1 cellular context compared by ENCODE assay signal in genomic region chr2:219561179-219562048, GRCh38.
TF ChIP-seq lines count a peak whose summit lies in the region.

No MANE protein-coding gene starts in this region.

TF ChIP-seq in WTC11, 78 proteins besides CTCF, POLR2A, EP300 and RAD21:
- TF ChIP-seq FOXP1 (CRISPR knock-in tag; IDR thresholded peaks at IDR 0.05; ENCODE audit: borderline replicate concordance) (no peak), NFE2L1 (CRISPR knock-in tag; IDR thresholded peaks at IDR 0.05) (no peak), NR1H2 (CRISPR knock-in tag; IDR thresholded peaks at IDR 0.05) (no peak), ESRRA (CRISPR knock-in tag; IDR thresholded peaks at IDR 0.05; ENCODE audit: borderline replicate concordance) (no peak), TEAD4 (CRISPR knock-in tag; IDR thresholded peaks at IDR 0.05) (0 out of 2 replicates have a peak, but pooled peaks have one; percentile 12), NFYB (CRISPR knock-in tag; conservative IDR thresholded peaks at IDR 0.05; ENCODE audit: low read depth) (no peak), FOXK1 (CRISPR knock-in tag; IDR thresholded peaks at IDR 0.05) (0 out of 2 replicates have a peak, but pooled peaks have one; percentile 18), GRHL2 (CRISPR knock-in tag; IDR thresholded peaks at IDR 0.05; ENCODE audit: insufficient replicate concordance, severe bottlenecking) (no peak), NR3C1 (CRISPR knock-in tag; conservative IDR thresholded peaks at IDR 0.05; ENCODE audit: low read depth) (no peak), TCF7 (CRISPR knock-in tag; IDR thresholded peaks at IDR 0.05; ENCODE audit: low read depth) (no peak)
- TF ChIP-seq, protein P1, sequence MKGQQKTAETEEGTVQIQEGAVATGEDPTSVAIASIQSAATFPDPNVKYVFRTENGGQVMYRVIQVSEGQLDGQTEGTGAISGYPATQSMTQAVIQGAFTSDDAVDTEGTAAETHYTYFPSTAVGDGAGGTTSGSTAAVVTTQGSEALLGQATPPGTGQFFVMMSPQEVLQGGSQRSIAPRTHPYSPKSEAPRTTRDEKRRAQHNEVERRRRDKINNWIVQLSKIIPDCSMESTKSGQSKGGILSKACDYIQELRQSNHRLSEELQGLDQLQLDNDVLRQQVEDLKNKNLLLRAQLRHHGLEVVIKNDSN (CRISPR knock-in tag; IDR thresholded peaks at IDR 0.05): no peak
- TF ChIP-seq, protein P2, sequence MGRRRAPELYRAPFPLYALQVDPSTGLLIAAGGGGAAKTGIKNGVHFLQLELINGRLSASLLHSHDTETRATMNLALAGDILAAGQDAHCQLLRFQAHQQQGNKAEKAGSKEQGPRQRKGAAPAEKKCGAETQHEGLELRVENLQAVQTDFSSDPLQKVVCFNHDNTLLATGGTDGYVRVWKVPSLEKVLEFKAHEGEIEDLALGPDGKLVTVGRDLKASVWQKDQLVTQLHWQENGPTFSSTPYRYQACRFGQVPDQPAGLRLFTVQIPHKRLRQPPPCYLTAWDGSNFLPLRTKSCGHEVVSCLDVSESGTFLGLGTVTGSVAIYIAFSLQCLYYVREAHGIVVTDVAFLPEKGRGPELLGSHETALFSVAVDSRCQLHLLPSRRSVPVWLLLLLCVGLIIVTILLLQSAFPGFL (CRISPR knock-in tag; IDR thresholded peaks at IDR 0.05; ENCODE audit: borderline replicate concordance): no peak
- TF ChIP-seq, protein P3, sequence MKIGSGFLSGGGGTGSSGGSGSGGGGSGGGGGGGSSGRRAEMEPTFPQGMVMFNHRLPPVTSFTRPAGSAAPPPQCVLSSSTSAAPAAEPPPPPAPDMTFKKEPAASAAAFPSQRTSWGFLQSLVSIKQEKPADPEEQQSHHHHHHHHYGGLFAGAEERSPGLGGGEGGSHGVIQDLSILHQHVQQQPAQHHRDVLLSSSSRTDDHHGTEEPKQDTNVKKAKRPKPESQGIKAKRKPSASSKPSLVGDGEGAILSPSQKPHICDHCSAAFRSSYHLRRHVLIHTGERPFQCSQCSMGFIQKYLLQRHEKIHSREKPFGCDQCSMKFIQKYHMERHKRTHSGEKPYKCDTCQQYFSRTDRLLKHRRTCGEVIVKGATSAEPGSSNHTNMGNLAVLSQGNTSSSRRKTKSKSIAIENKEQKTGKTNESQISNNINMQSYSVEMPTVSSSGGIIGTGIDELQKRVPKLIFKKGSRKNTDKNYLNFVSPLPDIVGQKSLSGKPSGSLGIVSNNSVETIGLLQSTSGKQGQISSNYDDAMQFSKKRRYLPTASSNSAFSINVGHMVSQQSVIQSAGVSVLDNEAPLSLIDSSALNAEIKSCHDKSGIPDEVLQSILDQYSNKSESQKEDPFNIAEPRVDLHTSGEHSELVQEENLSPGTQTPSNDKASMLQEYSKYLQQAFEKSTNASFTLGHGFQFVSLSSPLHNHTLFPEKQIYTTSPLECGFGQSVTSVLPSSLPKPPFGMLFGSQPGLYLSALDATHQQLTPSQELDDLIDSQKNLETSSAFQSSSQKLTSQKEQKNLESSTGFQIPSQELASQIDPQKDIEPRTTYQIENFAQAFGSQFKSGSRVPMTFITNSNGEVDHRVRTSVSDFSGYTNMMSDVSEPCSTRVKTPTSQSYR (CRISPR knock-in tag; IDR thresholded peaks at IDR 0.05): no peak
- TF ChIP-seq, protein P4, sequence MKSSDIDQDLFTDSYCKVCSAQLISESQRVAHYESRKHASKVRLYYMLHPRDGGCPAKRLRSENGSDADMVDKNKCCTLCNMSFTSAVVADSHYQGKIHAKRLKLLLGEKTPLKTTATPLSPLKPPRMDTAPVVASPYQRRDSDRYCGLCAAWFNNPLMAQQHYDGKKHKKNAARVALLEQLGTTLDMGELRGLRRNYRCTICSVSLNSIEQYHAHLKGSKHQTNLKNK (CRISPR knock-in tag; IDR thresholded peaks at IDR 0.05): no peak
- TF ChIP-seq, protein P5, sequence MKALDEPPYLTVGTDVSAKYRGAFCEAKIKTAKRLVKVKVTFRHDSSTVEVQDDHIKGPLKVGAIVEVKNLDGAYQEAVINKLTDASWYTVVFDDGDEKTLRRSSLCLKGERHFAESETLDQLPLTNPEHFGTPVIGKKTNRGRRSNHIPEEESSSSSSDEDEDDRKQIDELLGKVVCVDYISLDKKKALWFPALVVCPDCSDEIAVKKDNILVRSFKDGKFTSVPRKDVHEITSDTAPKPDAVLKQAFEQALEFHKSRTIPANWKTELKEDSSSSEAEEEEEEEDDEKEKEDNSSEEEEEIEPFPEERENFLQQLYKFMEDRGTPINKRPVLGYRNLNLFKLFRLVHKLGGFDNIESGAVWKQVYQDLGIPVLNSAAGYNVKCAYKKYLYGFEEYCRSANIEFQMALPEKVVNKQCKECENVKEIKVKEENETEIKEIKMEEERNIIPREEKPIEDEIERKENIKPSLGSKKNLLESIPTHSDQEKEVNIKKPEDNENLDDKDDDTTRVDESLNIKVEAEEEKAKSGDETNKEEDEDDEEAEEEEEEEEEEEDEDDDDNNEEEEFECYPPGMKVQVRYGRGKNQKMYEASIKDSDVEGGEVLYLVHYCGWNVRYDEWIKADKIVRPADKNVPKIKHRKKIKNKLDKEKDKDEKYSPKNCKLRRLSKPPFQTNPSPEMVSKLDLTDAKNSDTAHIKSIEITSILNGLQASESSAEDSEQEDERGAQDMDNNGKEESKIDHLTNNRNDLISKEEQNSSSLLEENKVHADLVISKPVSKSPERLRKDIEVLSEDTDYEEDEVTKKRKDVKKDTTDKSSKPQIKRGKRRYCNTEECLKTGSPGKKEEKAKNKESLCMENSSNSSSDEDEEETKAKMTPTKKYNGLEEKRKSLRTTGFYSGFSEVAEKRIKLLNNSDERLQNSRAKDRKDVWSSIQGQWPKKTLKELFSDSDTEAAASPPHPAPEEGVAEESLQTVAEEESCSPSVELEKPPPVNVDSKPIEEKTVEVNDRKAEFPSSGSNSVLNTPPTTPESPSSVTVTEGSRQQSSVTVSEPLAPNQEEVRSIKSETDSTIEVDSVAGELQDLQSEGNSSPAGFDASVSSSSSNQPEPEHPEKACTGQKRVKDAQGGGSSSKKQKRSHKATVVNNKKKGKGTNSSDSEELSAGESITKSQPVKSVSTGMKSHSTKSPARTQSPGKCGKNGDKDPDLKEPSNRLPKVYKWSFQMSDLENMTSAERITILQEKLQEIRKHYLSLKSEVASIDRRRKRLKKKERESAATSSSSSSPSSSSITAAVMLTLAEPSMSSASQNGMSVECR (CRISPR knock-in tag; IDR thresholded peaks at IDR 0.05; ENCODE audit: borderline replicate concordance): no peak
